In genomic region chr11:77400306-77400705, GRCh38 we compare ENCODE assay signal across 17 cellular contexts.
"Had no signal": no experiment of that assay in that cellular context is flagged by ENCODE, and none has a peak within 500 bp of the region (broad histone marks: within the 10 kb centered on the region; RNA-seq: fewer than 3 reads in every experiment).

No MANE protein-coding gene starts in this region.

- ATAC-seq: activated CD4-positive, alpha-beta T cell treated with anti-CD3 and anti-CD28 coated beads for 36 hours; T-cell had no signal

- H3K27me3 Mint-ChIP-seq: activated CD4-positive, alpha-beta memory T cell treated with anti-CD3 and anti-CD28 coated beads, Interleukin-2, amount 10 ng/mL, durations not matched to agents 7 days and 5 days; activated CD4-positive, alpha-beta T cell treated with anti-CD3 and anti-CD28 coated beads for 36 hours; activated naive CD4-positive, alpha-beta T cell treated with anti-CD3 and anti-CD28 coated beads, Interleukin-2, amount 10 ng/mL, durations not matched to agents 7 days and 5 days; activated T-cell treated with anti-CD3 and anti-CD28 coated beads, Interleukin-2, amount 50 U/mL, for 24 hours; T-cell had no signal

- DNase-seq: activated CD4-positive, alpha-beta memory T cell treated with anti-CD3 and anti-CD28 coated beads, Interleukin-2, amount 10 ng/mL, durations not matched to agents 7 days and 5 days; activated CD4-positive, alpha-beta T cell treated with anti-CD3 and anti-CD28 coated beads for 36 hours; activated naive CD4-positive, alpha-beta T cell treated with anti-CD3 and anti-CD28 coated beads, Interleukin-2, amount 10 ng/mL, durations not matched to agents 7 days and 5 days; activated T-cell treated with anti-CD3 and anti-CD28 coated beads, Interleukin-2, amount 50 U/mL, for 24 hours; dorsolateral prefrontal cortex; erythroblast; islet precursor cell; posterior cingulate gyrus; small intestine; stimulated activated CD4-positive, alpha-beta T cell treated with anti-CD3 and anti-CD28 coated beads, Interleukin-4, amount 100 ng/mL, for 24 hours; stimulated activated naive CD4-positive, alpha-beta T cell treated with Interleukin-2 at 50 U/mL for 16 hours; substantia nigra; T-cell; transverse colon had no signal

- H3K4me3 Mint-ChIP-seq: activated CD4-positive, alpha-beta memory T cell treated with anti-CD3 and anti-CD28 coated beads, Interleukin-2, amount 10 ng/mL, durations not matched to agents 7 days and 5 days; activated CD4-positive, alpha-beta T cell treated with anti-CD3 and anti-CD28 coated beads for 36 hours; activated naive CD4-positive, alpha-beta T cell treated with anti-CD3 and anti-CD28 coated beads, Interleukin-2, amount 10 ng/mL, durations not matched to agents 7 days and 5 days; activated T-cell treated with anti-CD3 and anti-CD28 coated beads, Interleukin-2, amount 50 U/mL, for 24 hours; mesothelial cell of epicardium; T-cell had no signal

- H3K36me3 Mint-ChIP-seq: mesothelial cell of epicardium had no signal

- H3K27me3 ChIP-seq: dorsolateral prefrontal cortex, hepatocyte, transverse colon had no signal

- H3K9me3 ChIP-seq: transverse colon had no signal

- H3K4me3 ChIP-seq: dorsolateral prefrontal cortex, hepatocyte, lung, transverse colon had no signal

- H3K9me3 Mint-ChIP-seq: activated CD4-positive, alpha-beta memory T cell treated with anti-CD3 and anti-CD28 coated beads, Interleukin-2, amount 10 ng/mL, durations not matched to agents 7 days and 5 days; activated T-cell treated with anti-CD3 and anti-CD28 coated beads, Interleukin-2, amount 50 U/mL, for 24 hours; T-cell had no signal

- H3K36me3 ChIP-seq: transverse colon had no signal

- H3K27ac ChIP-seq: hepatocyte, transverse colon had no signal

- H3K27ac Mint-ChIP-seq: activated CD4-positive, alpha-beta memory T cell treated with anti-CD3 and anti-CD28 coated beads, Interleukin-2, amount 10 ng/mL, durations not matched to agents 7 days and 5 days; activated CD4-positive, alpha-beta T cell treated with anti-CD3 and anti-CD28 coated beads for 36 hours; activated naive CD4-positive, alpha-beta T cell treated with anti-CD3 and anti-CD28 coated beads, Interleukin-2, amount 10 ng/mL, durations not matched to agents 7 days and 5 days; activated T-cell treated with anti-CD3 and anti-CD28 coated beads, Interleukin-2, amount 50 U/mL, for 24 hours; mesothelial cell of epicardium; T-cell had no signal
